In genomic region chr18:48319796-48320638, GRCh38 we compare ENCODE assay signal across 14 cellular contexts.
DNase-seq lines count a peak whose midpoint lies in the region; ATAC-seq and TF ChIP-seq lines count a peak whose summit lies in the region.
"Had no signal": no experiment of that assay in that cellular context is flagged by ENCODE, and none has a peak within 500 bp of the region (broad histone marks: within the 10 kb centered on the region; RNA-seq: fewer than 3 reads in every experiment).

No MANE protein-coding gene starts in this region.

- TF ChIP-seq CTCF in cardiac fibroblast (IDR thresholded peaks at IDR 0.05; ENCODE audit: low read depth, low read length) = no peak

- no peak for ATAC-seq in GM21367 (IDR thresholded peaks at IDR 0.05; ENCODE audit: unreplicated experiment)
- ATAC-seq: activated CD8-positive, alpha-beta T cell treated with anti-CD3 and anti-CD28 coated beads, Interleukin-2, amount 10 ng/mL, durations not matched to agents 7 days and 5 days; gastroesophageal sphincter had no signal

- H3K4me3 ChIP-seq in cardiac fibroblast (replicated peaks in 1 of 2; ENCODE audit: low read depth in 2 of 2, low read length in 2 of 2) = no peak overlapping the region
- H3K4me3 ChIP-seq: gastroesophageal sphincter had no signal

- DNase-seq in DMS79 treated with DMSO at 0.1 percent for 48 hours (lab: John Stamatoyannopoulos, UW) (peak; percentile 80), NCI-H2196 treated with DMSO at 0.1 percent for 48 hours (lab: John Stamatoyannopoulos, UW; ENCODE audit: unreplicated experiment) (peak; percentile 92), cardiac fibroblast (ENCODE audit: low read depth in 2 of 2) (peak; percentile 15 to 46), non-pigmented ciliary epithelial cell (ENCODE audit: low read depth) (peak; percentile 28), cerebellum (ENCODE audit: low spot score) (no peak)
- no peak for DNase-seq in effector CD4-positive, alpha-beta T cell
- no peak for DNase-seq in activated T-cell treated with anti-CD3 and anti-CD28 coated beads, Interleukin-2, amount 50 U/mL, for 48 hours
- DNase-seq: activated CD8-positive, alpha-beta T cell treated with anti-CD3 and anti-CD28 coated beads, Interleukin-2, amount 10 ng/mL, durations not matched to agents 7 days and 5 days; Calu3; MV-4-11; naive B cell; stimulated activated CD4-positive, alpha-beta T cell treated with anti-CD3 and anti-CD28 coated beads, Interleukin-2, amount 100 ng/mL, for 24 hours had no signal

Comparison
In these comparisons a context has a peak if more than half of its experiments do, and no peak if none do; other contexts are left out.
1. DNase-seq: peak in DMS79 treated with DMSO at 0.1 percent for 48 hours (single experiment), NCI-H2196 treated with DMSO at 0.1 percent for 48 hours (single experiment), cardiac fibroblast (2 of 2) and non-pigmented ciliary epithelial cell (single experiment); none in effector CD4-positive, alpha-beta T cell (single experiment), activated T-cell treated with anti-CD3 and anti-CD28 coated beads, Interleukin-2, amount 50 U/mL, for 48 hours (0 of 2) and cerebellum (single experiment).